In genomic region chr11:100961633-100962032, GRCh38 we compare ENCODE assay signal across 17 cellular contexts.
"Had no signal": no experiment of that assay in that cellular context is flagged by ENCODE, and none has a peak within 500 bp of the region (broad histone marks: within the 10 kb centered on the region; RNA-seq: fewer than 3 reads in every experiment).

No MANE protein-coding gene starts in this region.

- H3K4me3 ChIP-seq: ascending aorta, esophagus muscularis mucosa, right atrium auricular region, tibial artery had no signal

- H3K4me1 ChIP-seq: ascending aorta, right atrium auricular region had no signal

- H3K4me3 Mint-ChIP-seq: activated CD8-positive, alpha-beta T cell treated with anti-CD3 and anti-CD28 coated beads, Interleukin-2, amount 10 ng/mL, durations not matched to agents 7 days and 5 days; activated naive CD8-positive, alpha-beta T cell treated with anti-CD3 and anti-CD28 coated beads, Interleukin-2, amount 50 U/mL, for 24 hours; activated T-cell treated with anti-CD3 and anti-CD28 coated beads, Interleukin-2, amount 50 U/mL, for 72 hours; nephron; stimulated activated naive B cell treated with anti-CD40 and anti-IgM and Interleukin-4, amounts not matched to agents 10 μg/mL and 1 μg/mL and 100 μg/mL, for 72 hours; T-helper 17 cell; WTC11 had no signal

- H3K36me3 ChIP-seq: ascending aorta had no signal

- H3K4me1 Mint-ChIP-seq: activated naive CD8-positive, alpha-beta T cell treated with anti-CD3 and anti-CD28 coated beads, Interleukin-2, amount 50 U/mL, for 24 hours; nephron; stimulated activated naive B cell treated with anti-CD40 and anti-IgM and Interleukin-4, amounts not matched to agents 10 μg/mL and 1 μg/mL and 100 μg/mL, for 72 hours; T-helper 17 cell had no signal

- H3K27me3 ChIP-seq: ascending aorta, esophagus muscularis mucosa, right atrium auricular region, tibial artery had no signal

- ATAC-seq: activated CD8-positive, alpha-beta T cell treated with anti-CD3 and anti-CD28 coated beads, Interleukin-2, amount 10 ng/mL, durations not matched to agents 7 days and 5 days; activated naive CD8-positive, alpha-beta T cell treated with anti-CD3 and anti-CD28 coated beads, Interleukin-2, amount 50 U/mL, for 24 hours; activated T-cell treated with anti-CD3 and anti-CD28 coated beads, Interleukin-2, amount 50 U/mL, for 72 hours; stimulated activated naive B cell treated with anti-CD40 and anti-IgM and Interleukin-4, amounts not matched to agents 10 μg/mL and 1 μg/mL and 100 μg/mL, for 72 hours; T-helper 17 cell; WTC11 had no signal

- H3K9me3 Mint-ChIP-seq: activated naive CD8-positive, alpha-beta T cell treated with anti-CD3 and anti-CD28 coated beads, Interleukin-2, amount 50 U/mL, for 24 hours; nephron; WTC11 had no signal

- H3K27ac ChIP-seq: ascending aorta, esophagus muscularis mucosa, right atrium auricular region, tibial artery had no signal

- H3K27ac Mint-ChIP-seq: activated CD8-positive, alpha-beta T cell treated with anti-CD3 and anti-CD28 coated beads, Interleukin-2, amount 10 ng/mL, durations not matched to agents 7 days and 5 days; activated naive CD8-positive, alpha-beta T cell treated with anti-CD3 and anti-CD28 coated beads, Interleukin-2, amount 50 U/mL, for 24 hours; activated T-cell treated with anti-CD3 and anti-CD28 coated beads, Interleukin-2, amount 50 U/mL, for 72 hours; nephron; stimulated activated naive B cell treated with anti-CD40 and anti-IgM and Interleukin-4, amounts not matched to agents 10 μg/mL and 1 μg/mL and 100 μg/mL, for 72 hours; T-helper 17 cell; WTC11 had no signal

- DNase-seq: activated CD4-positive, alpha-beta T cell treated with anti-CD3 and anti-CD28 coated beads for 48 hours; activated CD8-positive, alpha-beta memory T cell treated with anti-CD3 and anti-CD28 coated beads, Interleukin-2, amount 50 U/mL, for 4 hours; activated CD8-positive, alpha-beta T cell treated with anti-CD3 and anti-CD28 coated beads, Interleukin-2, amount 10 ng/mL, durations not matched to agents 7 days and 5 days; activated naive CD8-positive, alpha-beta T cell treated with anti-CD3 and anti-CD28 coated beads, Interleukin-2, amount 50 U/mL, for 24 hours; activated T-cell treated with anti-CD3 and anti-CD28 coated beads, Interleukin-2, amount 50 U/mL, for 72 hours; hippocampal formation; nucleus accumbens; posterior cingulate gyrus; stimulated activated CD4-positive, alpha-beta T cell treated with anti-CD3 and anti-CD28 coated beads, Interleukin-2, amount 100 ng/mL, for 48 hours; stimulated activated naive B cell treated with anti-CD40 and anti-IgM and Interleukin-4, amounts not matched to agents 10 μg/mL and 1 μg/mL and 100 μg/mL, for 72 hours; T-helper 17 cell; tibial artery had no signal

- H3K9me3 ChIP-seq: ascending aorta, esophagus muscularis mucosa, right atrium auricular region, tibial artery had no signal

- H3K27me3 Mint-ChIP-seq: activated naive CD8-positive, alpha-beta T cell treated with anti-CD3 and anti-CD28 coated beads, Interleukin-2, amount 50 U/mL, for 24 hours; stimulated activated naive B cell treated with anti-CD40 and anti-IgM and Interleukin-4, amounts not matched to agents 10 μg/mL and 1 μg/mL and 100 μg/mL, for 72 hours; T-helper 17 cell had no signal
